Comparison of ENCODE assay signal across 1 cellular context in the genomic region with DNA sequence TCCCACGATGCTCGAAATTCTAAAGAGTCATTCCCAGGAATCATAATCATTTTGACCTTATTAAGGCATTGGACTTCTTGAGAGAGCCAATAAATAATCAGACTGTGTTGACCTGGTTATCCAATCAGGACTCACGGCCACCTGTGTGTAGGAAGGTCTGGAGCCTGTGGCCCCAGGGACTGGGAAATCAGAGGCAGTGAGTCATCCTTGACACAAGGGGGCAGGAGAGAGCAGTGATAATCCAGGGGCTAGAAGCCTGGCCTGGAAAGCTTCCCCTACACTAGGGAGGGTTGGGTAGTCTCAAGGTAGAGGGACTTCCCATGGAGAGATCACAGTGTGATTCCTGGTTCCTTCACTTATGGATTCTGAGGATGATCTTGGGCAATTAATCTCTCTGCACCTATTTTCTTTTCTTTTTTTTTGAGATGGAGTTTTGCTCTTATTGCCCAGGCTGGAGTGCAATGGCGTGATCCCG.
TF ChIP-seq lines count a peak whose summit lies in the region.

No MANE protein-coding gene starts in this region.

TF ChIP-seq in HepG2, 621 proteins besides CTCF, POLR2A, EP300 and RAD21 (continued from another document and continues in another):
- TF ChIP-seq, protein P1, sequence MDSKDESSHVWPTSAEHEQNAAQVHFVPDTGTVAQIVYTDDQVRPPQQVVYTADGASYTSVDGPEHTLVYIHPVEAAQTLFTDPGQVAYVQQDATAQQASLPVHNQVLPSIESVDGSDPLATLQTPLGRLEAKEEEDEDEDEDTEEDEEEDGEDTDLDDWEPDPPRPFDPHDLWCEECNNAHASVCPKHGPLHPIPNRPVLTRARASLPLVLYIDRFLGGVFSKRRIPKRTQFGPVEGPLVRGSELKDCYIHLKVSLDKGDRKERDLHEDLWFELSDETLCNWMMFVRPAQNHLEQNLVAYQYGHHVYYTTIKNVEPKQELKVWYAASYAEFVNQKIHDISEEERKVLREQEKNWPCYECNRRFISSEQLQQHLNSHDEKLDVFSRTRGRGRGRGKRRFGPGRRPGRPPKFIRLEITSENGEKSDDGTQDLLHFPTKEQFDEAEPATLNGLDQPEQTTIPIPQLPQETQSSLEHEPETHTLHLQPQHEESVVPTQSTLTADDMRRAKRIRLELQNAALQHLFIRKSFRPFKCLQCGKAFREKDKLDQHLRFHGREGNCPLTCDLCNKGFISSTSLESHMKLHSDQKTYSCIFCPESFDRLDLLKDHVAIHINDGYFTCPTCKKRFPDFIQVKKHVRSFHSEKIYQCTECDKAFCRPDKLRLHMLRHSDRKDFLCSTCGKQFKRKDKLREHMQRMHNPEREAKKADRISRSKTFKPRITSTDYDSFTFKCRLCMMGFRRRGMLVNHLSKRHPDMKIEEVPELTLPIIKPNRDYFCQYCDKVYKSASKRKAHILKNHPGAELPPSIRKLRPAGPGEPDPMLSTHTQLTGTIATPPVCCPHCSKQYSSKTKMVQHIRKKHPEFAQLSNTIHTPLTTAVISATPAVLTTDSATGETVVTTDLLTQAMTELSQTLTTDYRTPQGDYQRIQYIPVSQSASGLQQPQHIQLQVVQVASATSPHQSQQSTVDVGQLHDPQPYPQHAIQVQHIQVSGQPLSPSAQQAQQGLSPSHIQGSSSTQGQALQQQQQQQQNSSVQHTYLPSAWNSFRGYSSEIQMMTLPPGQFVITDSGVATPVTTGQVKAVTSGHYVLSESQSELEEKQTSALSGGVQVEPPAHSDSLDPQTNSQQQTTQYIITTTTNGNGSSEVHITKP (CRISPR knock-in tag; IDR thresholded peaks at IDR 0.05; ENCODE audit: low read depth), result no peak
- TF ChIP-seq ZNF564 (CRISPR knock-in tag; IDR thresholded peaks at IDR 0.05) (no peak), KLF13 (CRISPR knock-in tag; IDR thresholded peaks at IDR 0.05) (no peak), ZNF235 (CRISPR knock-in tag; IDR thresholded peaks at IDR 0.05; ENCODE audit: borderline replicate concordance) (no peak), CHD2 (IDR thresholded peaks at IDR 0.05; ENCODE audit: low read depth, low read length) (no peak), NFKB2 (CRISPR knock-in tag; IDR thresholded peaks at IDR 0.05; ENCODE audit: borderline replicate concordance) (no peak), ZNF160 (CRISPR knock-in tag; IDR thresholded peaks at IDR 0.05) (no peak), SP1 (IDR thresholded peaks at IDR 0.05) (no peak), SP1 (CRISPR knock-in tag; IDR thresholded peaks at IDR 0.05) (no peak), PHF5A (CRISPR knock-in tag; IDR thresholded peaks at IDR 0.05; ENCODE audit: low read depth, unreplicated experiment) (no peak), TCF7L2 (IDR thresholded peaks at IDR 0.05; ENCODE audit: low read depth, low read length) (no peak), ZMYM2 (CRISPR knock-in tag; IDR thresholded peaks at IDR 0.05) (no peak), HMG20B (CRISPR knock-in tag; conservative IDR thresholded peaks at IDR 0.05) (no peak), ZMAT3 (CRISPR knock-in tag; conservative IDR thresholded peaks at IDR 0.05) (no peak), ERF (CRISPR knock-in tag; IDR thresholded peaks at IDR 0.05) (no peak), ISL2 (CRISPR knock-in tag; IDR thresholded peaks at IDR 0.05) (no peak), ZNF264 (CRISPR knock-in tag; IDR thresholded peaks at IDR 0.05) (no peak), ZBTB21 (CRISPR knock-in tag; IDR thresholded peaks at IDR 0.05) (no peak), ZSCAN12 (CRISPR knock-in tag; IDR thresholded peaks at IDR 0.05) (no peak), MEIS1 (CRISPR knock-in tag; IDR thresholded peaks at IDR 0.05; ENCODE audit: borderline replicate concordance) (no peak), AGO1 (IDR thresholded peaks at IDR 0.05; ENCODE audit: low read depth, low read length, poor library complexity, severe bottlenecking) (no peak), ZNF570 (CRISPR knock-in tag; IDR thresholded peaks at IDR 0.05; ENCODE audit: borderline replicate concordance) (no peak), ZMYM4 (CRISPR knock-in tag; IDR thresholded peaks at IDR 0.05) (0 out of 2 replicates have a peak, but pooled peaks have one; percentile 37), ELF1 (CRISPR knock-in tag; IDR thresholded peaks at IDR 0.05) (no peak), SAP130 (CRISPR knock-in tag; IDR thresholded peaks at IDR 0.05; ENCODE audit: low read depth) (peak; percentile 38; the same call in 1 of the 2 replicates), RBM39 (IDR thresholded peaks at IDR 0.05; ENCODE audit: low read depth, low read length, poor library complexity, severe bottlenecking) (no peak), GTF2F1 (IDR thresholded peaks at IDR 0.05; ENCODE audit: low read length) (no peak), ZNF670 (CRISPR knock-in tag; IDR thresholded peaks at IDR 0.05; ENCODE audit: borderline replicate concordance) (no peak), ZNF792 (CRISPR knock-in tag; IDR thresholded peaks at IDR 0.05) (peak; percentile 76)
- TF ChIP-seq, protein P2, sequence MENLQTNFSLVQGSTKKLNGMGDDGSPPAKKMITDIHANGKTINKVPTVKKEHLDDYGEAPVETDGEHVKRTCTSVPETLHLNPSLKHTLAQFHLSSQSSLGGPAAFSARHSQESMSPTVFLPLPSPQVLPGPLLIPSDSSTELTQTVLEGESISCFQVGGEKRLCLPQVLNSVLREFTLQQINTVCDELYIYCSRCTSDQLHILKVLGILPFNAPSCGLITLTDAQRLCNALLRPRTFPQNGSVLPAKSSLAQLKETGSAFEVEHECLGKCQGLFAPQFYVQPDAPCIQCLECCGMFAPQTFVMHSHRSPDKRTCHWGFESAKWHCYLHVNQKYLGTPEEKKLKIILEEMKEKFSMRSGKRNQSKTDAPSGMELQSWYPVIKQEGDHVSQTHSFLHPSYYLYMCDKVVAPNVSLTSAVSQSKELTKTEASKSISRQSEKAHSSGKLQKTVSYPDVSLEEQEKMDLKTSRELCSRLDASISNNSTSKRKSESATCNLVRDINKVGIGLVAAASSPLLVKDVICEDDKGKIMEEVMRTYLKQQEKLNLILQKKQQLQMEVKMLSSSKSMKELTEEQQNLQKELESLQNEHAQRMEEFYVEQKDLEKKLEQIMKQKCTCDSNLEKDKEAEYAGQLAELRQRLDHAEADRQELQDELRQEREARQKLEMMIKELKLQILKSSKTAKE (CRISPR knock-in tag; IDR thresholded peaks at IDR 0.05; ENCODE audit: borderline replicate concordance), result no peak
- TF ChIP-seq, protein P3, sequence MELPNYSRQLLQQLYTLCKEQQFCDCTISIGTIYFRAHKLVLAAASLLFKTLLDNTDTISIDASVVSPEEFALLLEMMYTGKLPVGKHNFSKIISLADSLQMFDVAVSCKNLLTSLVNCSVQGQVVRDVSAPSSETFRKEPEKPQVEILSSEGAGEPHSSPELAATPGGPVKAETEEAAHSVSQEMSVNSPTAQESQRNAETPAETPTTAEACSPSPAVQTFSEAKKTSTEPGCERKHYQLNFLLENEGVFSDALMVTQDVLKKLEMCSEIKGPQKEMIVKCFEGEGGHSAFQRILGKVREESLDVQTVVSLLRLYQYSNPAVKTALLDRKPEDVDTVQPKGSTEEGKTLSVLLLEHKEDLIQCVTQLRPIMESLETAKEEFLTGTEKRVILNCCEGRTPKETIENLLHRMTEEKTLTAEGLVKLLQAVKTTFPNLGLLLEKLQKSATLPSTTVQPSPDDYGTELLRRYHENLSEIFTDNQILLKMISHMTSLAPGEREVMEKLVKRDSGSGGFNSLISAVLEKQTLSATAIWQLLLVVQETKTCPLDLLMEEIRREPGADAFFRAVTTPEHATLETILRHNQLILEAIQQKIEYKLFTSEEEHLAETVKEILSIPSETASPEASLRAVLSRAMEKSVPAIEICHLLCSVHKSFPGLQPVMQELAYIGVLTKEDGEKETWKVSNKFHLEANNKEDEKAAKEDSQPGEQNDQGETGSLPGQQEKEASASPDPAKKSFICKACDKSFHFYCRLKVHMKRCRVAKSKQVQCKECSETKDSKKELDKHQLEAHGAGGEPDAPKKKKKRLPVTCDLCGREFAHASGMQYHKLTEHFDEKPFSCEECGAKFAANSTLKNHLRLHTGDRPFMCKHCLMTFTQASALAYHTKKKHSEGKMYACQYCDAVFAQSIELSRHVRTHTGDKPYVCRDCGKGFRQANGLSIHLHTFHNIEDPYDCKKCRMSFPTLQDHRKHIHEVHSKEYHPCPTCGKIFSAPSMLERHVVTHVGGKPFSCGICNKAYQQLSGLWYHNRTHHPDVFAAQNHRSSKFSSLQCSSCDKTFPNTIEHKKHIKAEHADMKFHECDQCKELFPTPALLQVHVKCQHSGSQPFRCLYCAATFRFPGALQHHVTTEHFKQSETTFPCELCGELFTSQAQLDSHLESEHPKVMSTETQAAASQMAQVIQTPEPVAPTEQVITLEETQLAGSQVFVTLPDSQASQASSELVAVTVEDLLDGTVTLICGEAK (IDR thresholded peaks at IDR 0.05), result no peak
- TF ChIP-seq, protein P3 (CRISPR knock-in tag; IDR thresholded peaks at IDR 0.05), result no peak
- TF ChIP-seq, protein P4, sequence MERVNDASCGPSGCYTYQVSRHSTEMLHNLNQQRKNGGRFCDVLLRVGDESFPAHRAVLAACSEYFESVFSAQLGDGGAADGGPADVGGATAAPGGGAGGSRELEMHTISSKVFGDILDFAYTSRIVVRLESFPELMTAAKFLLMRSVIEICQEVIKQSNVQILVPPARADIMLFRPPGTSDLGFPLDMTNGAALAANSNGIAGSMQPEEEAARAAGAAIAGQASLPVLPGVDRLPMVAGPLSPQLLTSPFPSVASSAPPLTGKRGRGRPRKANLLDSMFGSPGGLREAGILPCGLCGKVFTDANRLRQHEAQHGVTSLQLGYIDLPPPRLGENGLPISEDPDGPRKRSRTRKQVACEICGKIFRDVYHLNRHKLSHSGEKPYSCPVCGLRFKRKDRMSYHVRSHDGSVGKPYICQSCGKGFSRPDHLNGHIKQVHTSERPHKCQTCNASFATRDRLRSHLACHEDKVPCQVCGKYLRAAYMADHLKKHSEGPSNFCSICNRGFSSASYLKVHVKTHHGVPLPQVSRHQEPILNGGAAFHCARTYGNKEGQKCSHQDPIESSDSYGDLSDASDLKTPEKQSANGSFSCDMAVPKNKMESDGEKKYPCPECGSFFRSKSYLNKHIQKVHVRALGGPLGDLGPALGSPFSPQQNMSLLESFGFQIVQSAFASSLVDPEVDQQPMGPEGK (CRISPR knock-in tag; IDR thresholded peaks at IDR 0.05), result 0 out of 2 replicates have a peak, but pooled peaks have one; percentile 24
- TF ChIP-seq, protein P5, sequence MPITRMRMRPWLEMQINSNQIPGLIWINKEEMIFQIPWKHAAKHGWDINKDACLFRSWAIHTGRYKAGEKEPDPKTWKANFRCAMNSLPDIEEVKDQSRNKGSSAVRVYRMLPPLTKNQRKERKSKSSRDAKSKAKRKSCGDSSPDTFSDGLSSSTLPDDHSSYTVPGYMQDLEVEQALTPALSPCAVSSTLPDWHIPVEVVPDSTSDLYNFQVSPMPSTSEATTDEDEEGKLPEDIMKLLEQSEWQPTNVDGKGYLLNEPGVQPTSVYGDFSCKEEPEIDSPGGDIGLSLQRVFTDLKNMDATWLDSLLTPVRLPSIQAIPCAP (CRISPR knock-in tag; IDR thresholded peaks at IDR 0.05; ENCODE audit: low read depth), result no peak
- TF ChIP-seq, protein P6, sequence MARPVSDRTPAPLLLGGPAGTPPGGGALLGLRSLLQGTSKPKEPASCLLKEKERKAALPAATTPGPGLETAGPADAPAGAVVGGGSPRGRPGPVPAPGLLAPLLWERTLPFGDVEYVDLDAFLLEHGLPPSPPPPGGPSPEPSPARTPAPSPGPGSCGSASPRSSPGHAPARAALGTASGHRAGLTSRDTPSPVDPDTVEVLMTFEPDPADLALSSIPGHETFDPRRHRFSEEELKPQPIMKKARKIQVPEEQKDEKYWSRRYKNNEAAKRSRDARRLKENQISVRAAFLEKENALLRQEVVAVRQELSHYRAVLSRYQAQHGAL (CRISPR knock-in tag; IDR thresholded peaks at IDR 0.05; ENCODE audit: not compliant biosample characterization), result no peak
- TF ChIP-seq, protein P7, sequence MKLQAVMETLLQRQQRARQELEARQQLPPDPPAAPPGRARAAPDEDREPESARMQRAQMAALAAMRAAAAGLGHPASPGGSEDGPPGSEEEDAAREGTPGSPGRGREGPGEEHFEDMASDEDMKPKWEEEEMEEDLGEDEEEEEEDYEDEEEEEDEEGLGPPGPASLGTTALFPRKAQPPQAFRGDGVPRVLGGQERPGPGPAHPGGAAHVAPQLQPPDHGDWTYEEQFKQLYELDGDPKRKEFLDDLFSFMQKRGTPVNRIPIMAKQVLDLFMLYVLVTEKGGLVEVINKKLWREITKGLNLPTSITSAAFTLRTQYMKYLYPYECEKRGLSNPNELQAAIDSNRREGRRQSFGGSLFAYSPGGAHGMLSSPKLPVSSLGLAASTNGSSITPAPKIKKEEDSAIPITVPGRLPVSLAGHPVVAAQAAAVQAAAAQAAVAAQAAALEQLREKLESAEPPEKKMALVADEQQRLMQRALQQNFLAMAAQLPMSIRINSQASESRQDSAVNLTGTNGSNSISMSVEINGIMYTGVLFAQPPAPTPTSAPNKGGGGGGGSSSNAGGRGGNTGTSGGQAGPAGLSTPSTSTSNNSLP (IDR thresholded peaks at IDR 0.05; ENCODE audit: low read depth, low read length), result 0 out of 2 replicates have a peak, but pooled peaks have one; percentile 21
- TF ChIP-seq, protein P8, sequence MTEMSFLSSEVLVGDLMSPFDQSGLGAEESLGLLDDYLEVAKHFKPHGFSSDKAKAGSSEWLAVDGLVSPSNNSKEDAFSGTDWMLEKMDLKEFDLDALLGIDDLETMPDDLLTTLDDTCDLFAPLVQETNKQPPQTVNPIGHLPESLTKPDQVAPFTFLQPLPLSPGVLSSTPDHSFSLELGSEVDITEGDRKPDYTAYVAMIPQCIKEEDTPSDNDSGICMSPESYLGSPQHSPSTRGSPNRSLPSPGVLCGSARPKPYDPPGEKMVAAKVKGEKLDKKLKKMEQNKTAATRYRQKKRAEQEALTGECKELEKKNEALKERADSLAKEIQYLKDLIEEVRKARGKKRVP (CRISPR knock-in tag; IDR thresholded peaks at IDR 0.05), result no peak
